In genomic region chr9:130029591-130029990, GRCh38 we compare ENCODE assay signal across 13 cellular contexts. TPM values are rescaled to one million over a fixed set of nuclear protein-coding genes. Genes with fewer than 3 reads are reported as not detected.
DNase-seq lines count a peak whose midpoint lies in the region; ATAC-seq and TF ChIP-seq lines count a peak whose summit lies in the region.
"Had no signal": no experiment of that assay in that cellular context is flagged by ENCODE, and none has a peak within 500 bp of the region (broad histone marks: within the 10 kb centered on the region; RNA-seq: fewer than 3 reads in every experiment).

No MANE protein-coding gene starts in this region.

- peak overlapping the region; percentile 92 for H3K27ac Mint-ChIP-seq in activated CD4-positive, alpha-beta T cell treated with anti-CD3 and anti-CD28 coated beads, Interleukin-2, amount 10 ng/mL, durations not matched to agents 24 days and 14 days
- peak overlapping the region; percentile 100 for H3K27ac Mint-ChIP-seq in stimulated activated memory B cell treated with anti-CD40 and anti-IgM and Interleukin-4, amounts not matched to agents 10 μg/mL and 1 μg/mL and 100 μg/mL, for 72 hours

- H3K9ac ChIP-seq in smooth muscle cell (ENCODE audit: low read depth), result no peak overlapping the region

- H3K4me1 Mint-ChIP-seq in activated CD4-positive, alpha-beta T cell treated with anti-CD3 and anti-CD28 coated beads, Interleukin-2, amount 10 ng/mL, durations not matched to agents 24 days and 14 days, result peaks cover 74% of the 10 kb centered on the region
- H3K4me1 Mint-ChIP-seq in stimulated activated memory B cell treated with anti-CD40 and anti-IgM and Interleukin-4, amounts not matched to agents 10 μg/mL and 1 μg/mL and 100 μg/mL, for 72 hours, result peaks cover 92% of the 10 kb centered on the region

- H3K79me2 ChIP-seq in smooth muscle cell (ENCODE audit: low read depth), result peaks cover 97% of the 10 kb centered on the region

- H3K36me3 Mint-ChIP-seq in activated CD4-positive, alpha-beta T cell treated with anti-CD3 and anti-CD28 coated beads, Interleukin-2, amount 10 ng/mL, durations not matched to agents 24 days and 14 days (ENCODE audit: low read depth), result peaks cover 51% of the 10 kb centered on the region
- H3K36me3 Mint-ChIP-seq in stimulated activated memory B cell treated with anti-CD40 and anti-IgM and Interleukin-4, amounts not matched to agents 10 μg/mL and 1 μg/mL and 100 μg/mL, for 72 hours, result peaks cover 42% of the 10 kb centered on the region

- H3K9me3 Mint-ChIP-seq in activated CD4-positive, alpha-beta T cell treated with anti-CD3 and anti-CD28 coated beads, Interleukin-2, amount 10 ng/mL, durations not matched to agents 24 days and 14 days, result peaks cover 5% of the 10 kb centered on the region
- H3K9me3 Mint-ChIP-seq in stimulated activated memory B cell treated with anti-CD40 and anti-IgM and Interleukin-4, amounts not matched to agents 10 μg/mL and 1 μg/mL and 100 μg/mL, for 72 hours, result no peaks in the 10 kb centered on the region

- ATAC-seq in stimulated activated memory B cell treated with anti-CD40 and anti-IgM and Interleukin-4, amounts not matched to agents 10 μg/mL and 1 μg/mL and 100 μg/mL, for 72 hours, result no peak
- no peak for ATAC-seq in HG02610 (IDR thresholded peaks at IDR 0.05; ENCODE audit: unreplicated experiment)

- no peak for DNase-seq in activated CD4-positive, alpha-beta T cell treated with anti-CD3 and anti-CD28 coated beads, Interleukin-2, amount 10 ng/mL, durations not matched to agents 24 days and 14 days
- DNase-seq in activated CD4-positive, alpha-beta T cell treated with anti-CD3 and anti-CD28 coated beads for 1 hour, result no peak
- no peak for DNase-seq in Peyer's patch
- DNase-seq in esophagus muscularis mucosa (ENCODE audit: extremely low spot score), result no peak
- DNase-seq in smooth muscle cell (lab: John Stamatoyannopoulos, UW; ENCODE audit: unreplicated experiment), result no peak
- DNase-seq in mucosa of gallbladder (ENCODE audit: low spot score), result no peak
- DNase-seq: IMR-90, NCI-H1105, testis had no signal

- intact Hi-C loops in activated CD4-positive, alpha-beta T cell treated with anti-CD3 and anti-CD28 coated beads, Interleukin-2, amount 10 ng/mL, durations not matched to agents 24 days and 14 days (cut with micrococcal nuclease), result loop anchor here (1.0 kb wide), 3 partner anchors 9 to 34 kb away; no protein-coding TSS in a partner anchor
- intact Hi-C loops in esophagus muscularis mucosa (cut with DNase I), result no loop called here

- H3K4me1 ChIP-seq in Peyer's patch (peaks cover 0 to 29% (median 15%) of the 10 kb centered on the region in 4 donors), esophagus muscularis mucosa (peaks cover 45 to 100% (median 96%) of the 10 kb centered on the region in 4 donors), smooth muscle cell (ENCODE audit: low read depth) (no peaks in the 10 kb centered on the region)

- TF ChIP-seq CTCF in Peyer's patch (IDR thresholded peaks at IDR 0.05), result no peak
- no peak for TF ChIP-seq CTCF in esophagus muscularis mucosa (IDR thresholded peaks at IDR 0.05)
- no peak for TF ChIP-seq CTCF in smooth muscle cell (IDR thresholded peaks at IDR 0.05; ENCODE audit: borderline replicate concordance, insufficient read depth, poor library complexity, severe bottlenecking)

- no peak for TF ChIP-seq EP300 in esophagus muscularis mucosa (IDR thresholded peaks at IDR 0.05)

- H3K4me2 ChIP-seq in smooth muscle cell, result no peak overlapping the region
- H3K4me2 ChIP-seq: A549 had no signal

- H3K27me3 ChIP-seq in Peyer's patch, result no peaks in the 10 kb centered on the region
- no peaks in the 10 kb centered on the region for H3K27me3 ChIP-seq in esophagus muscularis mucosa
- H3K27me3 ChIP-seq in smooth muscle cell (ENCODE audit: low read depth), result no peaks in the 10 kb centered on the region
- H3K27me3 ChIP-seq: adrenal gland, testis had no signal

- TF ChIP-seq POLR2A in Peyer's patch (IDR thresholded peaks at IDR 0.05) (no peak), esophagus muscularis mucosa (IDR thresholded peaks at IDR 0.05; ENCODE audit: low read depth) (no peak)

- H3K4me3 ChIP-seq in Peyer's patch (no peak overlapping the region), esophagus muscularis mucosa (no peak overlapping the region), smooth muscle cell (no peak overlapping the region)
- H3K4me3 ChIP-seq: A549, adrenal gland, testis had no signal

- no peaks in the 10 kb centered on the region for H3F3A ChIP-seq in smooth muscle cell (ENCODE audit: low read depth)

- peak overlapping the region; percentile 71 for H3K4me3 Mint-ChIP-seq in activated CD4-positive, alpha-beta T cell treated with anti-CD3 and anti-CD28 coated beads, Interleukin-2, amount 10 ng/mL, durations not matched to agents 24 days and 14 days
- H3K4me3 Mint-ChIP-seq in stimulated activated memory B cell treated with anti-CD40 and anti-IgM and Interleukin-4, amounts not matched to agents 10 μg/mL and 1 μg/mL and 100 μg/mL, for 72 hours, result peak overlapping the region; percentile 72

- H3K36me3 ChIP-seq in Peyer's patch (no peaks in the 10 kb centered on the region), esophagus muscularis mucosa (no peaks in the 10 kb centered on the region), smooth muscle cell (ENCODE audit: low read depth) (no peaks in the 10 kb centered on the region)
- H3K36me3 ChIP-seq: adrenal gland had no signal

- H3K27me3 Mint-ChIP-seq in activated CD4-positive, alpha-beta T cell treated with anti-CD3 and anti-CD28 coated beads, Interleukin-2, amount 10 ng/mL, durations not matched to agents 24 days and 14 days, result no peaks in the 10 kb centered on the region
- H3K27me3 Mint-ChIP-seq in stimulated activated memory B cell treated with anti-CD40 and anti-IgM and Interleukin-4, amounts not matched to agents 10 μg/mL and 1 μg/mL and 100 μg/mL, for 72 hours, result no peaks in the 10 kb centered on the region

- H3K27ac ChIP-seq in Peyer's patch (peak overlapping the region in 3 of 4 donors; percentile 11 to 58 (median 33)), esophagus muscularis mucosa (replicated peaks in 1 of 4) (peak overlapping the region; percentile 87 to 100 (median 98)), smooth muscle cell (ENCODE audit: low read depth) (no peak overlapping the region)
- H3K27ac ChIP-seq: A549, adrenal gland, testis had no signal

- H4K20me1 ChIP-seq in smooth muscle cell (ENCODE audit: low read depth), result peaks cover 93% of the 10 kb centered on the region

- no peaks in the 10 kb centered on the region for H3K9me3 ChIP-seq in Peyer's patch
- no peaks in the 10 kb centered on the region for H3K9me3 ChIP-seq in esophagus muscularis mucosa
- H3K9me3 ChIP-seq in smooth muscle cell (replicated peaks; ENCODE audit: low read depth), result no peaks in the 10 kb centered on the region
- H3K9me3 ChIP-seq: adrenal gland, testis had no signal

- WGBS in esophagus muscularis mucosa, result 84% methylated on average over 7 of the region's 7 CpGs
- 97% methylated on average over 7 of the region's 7 CpGs for WGBS in smooth muscle cell (ENCODE audit: low lambda C conversion rate)

- H2AFZ ChIP-seq in smooth muscle cell (ENCODE audit: low read depth), result no peak overlapping the region

RNA-seq across cellular contexts. Expression of gene FNBP1, which starts 13.4 kb away (rescaled TPM):
- total RNA-seq in activated CD4-positive, alpha-beta T cell treated with anti-CD3 and anti-CD28 coated beads, Interleukin-2, amount 10 ng/mL, durations not matched to agents 24 days and 14 days, result 245 TPM in 2 replicates
- total RNA-seq in Peyer's patch (100 to 1,000 TPM in 1 of 4 donors, 10 to 100 TPM in 2, 1 to 10 TPM in 1; 9.8 to 163 (median 22.2) TPM), esophagus muscularis mucosa (100 to 1,000 TPM; 177 to 317 (median 254) TPM), smooth muscle cell (17.2 and 23.8 TPM in 2 replicates), mucosa of gallbladder (66.4 TPM)
- 17.1 and 25.4 TPM in 2 replicates for polyA plus RNA-seq in smooth muscle cell

RNA-seq across cellular contexts. Expression of gene GPR107, which starts 24.1 kb away (rescaled TPM):
- 19.2 and 23.6 TPM in 2 replicates for total RNA-seq in activated CD4-positive, alpha-beta T cell treated with anti-CD3 and anti-CD28 coated beads, Interleukin-2, amount 10 ng/mL, durations not matched to agents 24 days and 14 days
- total RNA-seq in Peyer's patch (10 to 100 TPM; 16.6 to 29.0 (median 22.3) TPM), esophagus muscularis mucosa (10 to 100 TPM; 19.9 to 34.7 (median 30.8) TPM), smooth muscle cell (42.7 and 42.9 TPM in 2 replicates), mucosa of gallbladder (39.6 TPM)
- 16.2 and 19.1 TPM in 2 replicates for polyA plus RNA-seq in smooth muscle cell
